ENCODE assay signal across 30 cellular contexts in genomic region chr10:97937054-97937453, GRCh38.
"Had no signal": no experiment of that assay in that cellular context is flagged by ENCODE, and none has a peak within 500 bp of the region (broad histone marks: within the 10 kb centered on the region; RNA-seq: fewer than 3 reads in every experiment).

No MANE protein-coding gene starts in this region.

- H3K27ac ChIP-seq: neutrophil, pancreas, psoas muscle, right lobe of liver, sigmoid colon, suprapubic skin, testis, tibial artery, transverse colon, upper lobe of right lung, uterus had no signal

- H3K4me3 ChIP-seq: pancreas, psoas muscle, right lobe of liver, sigmoid colon, suprapubic skin, testis, tibial artery, transverse colon, upper lobe of right lung, uterus had no signal

- H3K9me3 ChIP-seq: neutrophil, pancreas, psoas muscle, right lobe of liver, sigmoid colon, suprapubic skin, testis, tibial artery, transverse colon, upper lobe of right lung, uterus had no signal

- H3K27ac Mint-ChIP-seq: naive thymus-derived CD4-positive, alpha-beta T cell; natural killer cell; nephron; progenitor cell of endocrine pancreas; stimulated activated memory B cell treated with anti-CD40 and anti-IgM and Interleukin-4, amounts not matched to agents 10 μg/mL and 1 μg/mL and 100 μg/mL, for 72 hours; stimulated activated naive CD8-positive, alpha-beta T cell treated with anti-CD3 and anti-CD28 coated beads, Interleukin-15, amount 100 ng/mL, for 72 hours; type B pancreatic cell had no signal

- DNase-seq: naive thymus-derived CD4-positive, alpha-beta T cell; natural killer cell; nucleus accumbens; psoas muscle; right cardiac atrium; right lobe of liver; sigmoid colon; small intestine; stimulated activated CD4-positive, alpha-beta T cell treated with anti-CD3 and anti-CD28 coated beads, Interleukin-12 subunit alpha, Interleukin-12 subunit beta, amount 100 ng/mL, for 4 hours; stimulated activated CD4-positive, alpha-beta T cell treated with anti-CD3 and anti-CD28 coated beads, Interleukin-1b, Interleukin-23, amount 100 ng/mL, for 48 hours; stimulated activated CD4-positive, alpha-beta T cell treated with anti-CD3 and anti-CD28 coated beads, Interleukin-4, amount 100 ng/mL, for 1 hour; stimulated activated CD4-positive, alpha-beta T cell treated with anti-CD3 and anti-CD28 coated beads, Interleukin-4, amount 100 ng/mL, for 4 hours; stimulated activated CD8-positive, alpha-beta memory T cell treated with anti-CD3 and anti-CD28 coated beads, Interleukin-4, amount 100 ng/mL, for 48 hours; stimulated activated naive CD4-positive, alpha-beta T cell; stimulated activated naive CD8-positive, alpha-beta T cell treated with anti-CD3 and anti-CD28 coated beads, Interleukin-15, amount 100 ng/mL, for 72 hours; stimulated activated naive CD8-positive, alpha-beta T cell treated with anti-CD3 and anti-CD28 coated beads, Interleukin-15, Interleukin-2, amounts not matched to agents 100 U/mL and 50 U/mL, for 24 hours; substantia nigra; testis; tibial artery; transverse colon; upper lobe of right lung; uterus had no signal

- ATAC-seq: naive thymus-derived CD4-positive, alpha-beta T cell; natural killer cell; pancreas; psoas muscle; right cardiac atrium; right lobe of liver; stimulated activated memory B cell treated with anti-CD40 and anti-IgM and Interleukin-4, amounts not matched to agents 10 μg/mL and 1 μg/mL and 100 μg/mL, for 72 hours; stimulated activated naive CD8-positive, alpha-beta T cell treated with anti-CD3 and anti-CD28 coated beads, Interleukin-15, amount 100 ng/mL, for 72 hours; stimulated activated naive CD8-positive, alpha-beta T cell treated with anti-CD3 and anti-CD28 coated beads, Interleukin-15, Interleukin-2, amounts not matched to agents 100 U/mL and 50 U/mL, for 24 hours; upper lobe of right lung had no signal

- H3K4me3 Mint-ChIP-seq: naive thymus-derived CD4-positive, alpha-beta T cell; natural killer cell; nephron; neural crest cell; stimulated activated memory B cell treated with anti-CD40 and anti-IgM and Interleukin-4, amounts not matched to agents 10 μg/mL and 1 μg/mL and 100 μg/mL, for 72 hours; stimulated activated naive CD8-positive, alpha-beta T cell treated with anti-CD3 and anti-CD28 coated beads, Interleukin-15, amount 100 ng/mL, for 72 hours; type B pancreatic cell had no signal

- H3K4me1 ChIP-seq: pancreas, psoas muscle, right lobe of liver, sigmoid colon, suprapubic skin, testis, tibial artery, transverse colon, upper lobe of right lung, uterus had no signal

- H3K9me3 Mint-ChIP-seq: natural killer cell; nephron; neural crest cell; stimulated activated memory B cell treated with anti-CD40 and anti-IgM and Interleukin-4, amounts not matched to agents 10 μg/mL and 1 μg/mL and 100 μg/mL, for 72 hours; stimulated activated naive CD8-positive, alpha-beta T cell treated with anti-CD3 and anti-CD28 coated beads, Interleukin-15, amount 100 ng/mL, for 72 hours; type B pancreatic cell had no signal

- H3K4me1 Mint-ChIP-seq: nephron; neural crest cell; stimulated activated memory B cell treated with anti-CD40 and anti-IgM and Interleukin-4, amounts not matched to agents 10 μg/mL and 1 μg/mL and 100 μg/mL, for 72 hours; stimulated activated naive CD8-positive, alpha-beta T cell treated with anti-CD3 and anti-CD28 coated beads, Interleukin-15, amount 100 ng/mL, for 72 hours had no signal

- H3K36me3 Mint-ChIP-seq: naive thymus-derived CD4-positive, alpha-beta T cell; natural killer cell; stimulated activated memory B cell treated with anti-CD40 and anti-IgM and Interleukin-4, amounts not matched to agents 10 μg/mL and 1 μg/mL and 100 μg/mL, for 72 hours; type B pancreatic cell had no signal

- H3K36me3 ChIP-seq: neutrophil, pancreas, right lobe of liver, sigmoid colon, suprapubic skin, tibial artery, transverse colon, upper lobe of right lung, uterus had no signal
